ENCODE assay signal across 22 cellular contexts in the genomic region with DNA sequence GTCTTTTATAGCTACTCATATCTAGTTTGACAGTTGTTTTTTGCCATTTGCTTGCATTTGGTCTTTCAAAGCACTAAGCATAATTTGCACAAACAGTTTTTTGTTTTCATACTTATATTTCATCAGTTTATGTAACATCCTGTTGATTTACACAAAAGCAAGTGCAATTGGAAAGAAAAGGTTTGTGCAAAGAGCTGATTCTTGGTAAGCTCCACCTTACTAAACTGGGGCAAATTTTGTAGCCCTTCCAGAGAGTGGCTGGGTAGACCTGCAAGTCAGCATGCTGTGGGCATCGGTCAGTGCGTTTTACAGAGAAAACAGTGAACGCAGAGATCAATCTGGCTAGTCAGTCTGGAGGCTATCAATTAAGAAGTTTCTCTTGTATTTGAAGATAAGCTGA. TPM values are rescaled to one million over a fixed set of nuclear protein-coding genes. Genes with fewer than 3 reads are reported as not detected.
DNase-seq lines count a peak whose midpoint lies in the region; ATAC-seq and TF ChIP-seq lines count a peak whose summit lies in the region.
"Had no signal": no experiment of that assay in that cellular context is flagged by ENCODE, and none has a peak within 500 bp of the region (broad histone marks: within the 10 kb centered on the region; RNA-seq: fewer than 3 reads in every experiment).

No MANE protein-coding gene starts in this region.

- 86 to 93% methylated on average over 3 of the region's 3 CpGs for WGBS in tibial nerve, 2 donors

- no peak overlapping the region for H3K27ac Mint-ChIP-seq in activated CD8-positive, alpha-beta T cell treated with anti-CD3 and anti-CD28 coated beads, Interleukin-2, amount 10 ng/mL, durations not matched to agents 7 days and 5 days
- no peak overlapping the region for H3K27ac Mint-ChIP-seq in activated CD8-positive, alpha-beta T cell treated with anti-CD3 and anti-CD28 coated beads for 36 hours
- H3K27ac Mint-ChIP-seq in CD4-positive, alpha-beta memory T cell, result peak overlapping the region; percentile 70 to 94 (median 87)
- peak overlapping the region; percentile 40 for H3K27ac Mint-ChIP-seq in activated T-helper 17 cell treated with anti-CD3 and anti-CD28 coated beads, Interleukin-2, amount 50 U/mL, for 72 hours
- H3K27ac Mint-ChIP-seq: B cell had no signal

- H3K4me1 ChIP-seq in CD4-positive, alpha-beta memory T cell (ENCODE audit: insufficient read depth, low read length), result peaks cover 49% of the 10 kb centered on the region
- H3K4me1 ChIP-seq in tibial nerve, result peaks cover 0 to 8% (median 0%) of the 10 kb centered on the region in 4 donors
- H3K4me1 ChIP-seq: A549 had no signal

- H3K36me3 Mint-ChIP-seq in activated CD8-positive, alpha-beta T cell treated with anti-CD3 and anti-CD28 coated beads, Interleukin-2, amount 10 ng/mL, durations not matched to agents 7 days and 5 days (ENCODE audit: low read depth), result no peaks in the 10 kb centered on the region
- no peaks in the 10 kb centered on the region for H3K36me3 Mint-ChIP-seq in activated CD8-positive, alpha-beta T cell treated with anti-CD3 and anti-CD28 coated beads for 36 hours (ENCODE audit: low read depth)
- H3K36me3 Mint-ChIP-seq in CD4-positive, alpha-beta memory T cell, result peaks cover 0 to 9% of the 10 kb centered on the region in 2 donors
- no peaks in the 10 kb centered on the region for H3K36me3 Mint-ChIP-seq in activated T-helper 17 cell treated with anti-CD3 and anti-CD28 coated beads, Interleukin-2, amount 50 U/mL, for 72 hours (ENCODE audit: low read depth)

- H3K4me3 ChIP-seq in CD4-positive, alpha-beta memory T cell (ENCODE audit: low read length in 2 of 2), result no peak overlapping the region
- no peak overlapping the region for H3K4me3 ChIP-seq in tibial nerve
- H3K4me3 ChIP-seq: A549 had no signal

- no peak for TF ChIP-seq POLR2A in tibial nerve (IDR thresholded peaks at IDR 0.05)

- H3K27me3 Mint-ChIP-seq in activated CD8-positive, alpha-beta T cell treated with anti-CD3 and anti-CD28 coated beads, Interleukin-2, amount 10 ng/mL, durations not matched to agents 7 days and 5 days (ENCODE audit: low read depth), result no peaks in the 10 kb centered on the region
- H3K27me3 Mint-ChIP-seq in activated CD8-positive, alpha-beta T cell treated with anti-CD3 and anti-CD28 coated beads for 36 hours, result no peaks in the 10 kb centered on the region
- H3K27me3 Mint-ChIP-seq in CD4-positive, alpha-beta memory T cell, result no peaks in the 10 kb centered on the region
- H3K27me3 Mint-ChIP-seq in activated T-helper 17 cell treated with anti-CD3 and anti-CD28 coated beads, Interleukin-2, amount 50 U/mL, for 72 hours, result no peaks in the 10 kb centered on the region
- H3K27me3 Mint-ChIP-seq: B cell had no signal

- H3K9me3 ChIP-seq in CD4-positive, alpha-beta memory T cell (ENCODE audit: control insufficient read depth in 1 of 2, low read length in 2 of 2), result no peaks in the 10 kb centered on the region
- no peaks in the 10 kb centered on the region for H3K9me3 ChIP-seq in tibial nerve
- H3K9me3 ChIP-seq: A549 had no signal

- POLR2A ChIA-PET in activated CD8-positive, alpha-beta T cell treated with anti-CD3 and anti-CD28 coated beads, Interleukin-2, amount 10 ng/mL, durations not matched to agents 7 days and 5 days (lab: Charles Lee), result interaction anchor here (1.0 kb wide), 1 partner anchor 35 kb away, joined by 3 read pairs; no protein-coding TSS in a partner anchor
- POLR2A ChIA-PET in activated CD8-positive, alpha-beta T cell treated with anti-CD3 and anti-CD28 coated beads for 36 hours (lab: Charles Lee), result interaction anchor here (0.8 to 2.0 kb wide), 2 partner anchors 30 to 80 kb away, joined by 3 to 4 read pairs; no protein-coding TSS in a partner anchor
- POLR2A ChIA-PET in CD4-positive, alpha-beta memory T cell (lab: Charles Lee; ENCODE audit: partially characterized antibody), result interaction anchor here (0.7 to 5.1 kb wide), 14 partner anchors 10 to 140 kb away, joined by 3 to 54 read pairs (median 5); partner anchors contain the start of genes CITED2 and TXLNB

- TF ChIP-seq CTCF in activated CD8-positive, alpha-beta T cell treated with anti-CD3 and anti-CD28 coated beads for 36 hours (IDR thresholded peaks at IDR 0.05), result no peak
- TF ChIP-seq CTCF in tibial nerve (IDR thresholded peaks at IDR 0.05), result no peak

- ATAC-seq in activated CD8-positive, alpha-beta T cell treated with anti-CD3 and anti-CD28 coated beads, Interleukin-2, amount 10 ng/mL, durations not matched to agents 7 days and 5 days, result no peak
- ATAC-seq in activated CD8-positive, alpha-beta T cell treated with anti-CD3 and anti-CD28 coated beads for 36 hours, result no peak
- no peak for ATAC-seq in activated T-helper 17 cell treated with anti-CD3 and anti-CD28 coated beads, Interleukin-2, amount 50 U/mL, for 72 hours (replicated peaks)
- ATAC-seq: A549 had no signal

- CTCF ChIA-PET in activated CD8-positive, alpha-beta T cell treated with anti-CD3 and anti-CD28 coated beads, Interleukin-2, amount 10 ng/mL, durations not matched to agents 7 days and 5 days (lab: Charles Lee), result interaction anchor here (0.7 to 2.2 kb wide), 13 partner anchors 8 to 133 kb away, joined by 3 to 7 read pairs (median 4); partner anchors contain the start of gene TXLNB
- CTCF ChIA-PET in activated CD8-positive, alpha-beta T cell treated with anti-CD3 and anti-CD28 coated beads for 36 hours (lab: Charles Lee), result interaction anchor here (0.8 to 2.9 kb wide), 9 partner anchors 12 to 132 kb away, joined by 3 to 16 read pairs (median 4); no protein-coding TSS in a partner anchor
- CTCF ChIA-PET in CD4-positive, alpha-beta memory T cell (lab: Charles Lee; ENCODE audit: partially characterized antibody), result interaction anchor here (0.6 to 5.9 kb wide), 20 partner anchors 8 to 441 kb away, joined by 3 to 41 read pairs (median 4); partner anchors contain the start of gene TXLNB

- no peaks in the 10 kb centered on the region for H3K9me3 Mint-ChIP-seq in activated CD8-positive, alpha-beta T cell treated with anti-CD3 and anti-CD28 coated beads, Interleukin-2, amount 10 ng/mL, durations not matched to agents 7 days and 5 days (ENCODE audit: insufficient read depth)
- no peaks in the 10 kb centered on the region for H3K9me3 Mint-ChIP-seq in activated CD8-positive, alpha-beta T cell treated with anti-CD3 and anti-CD28 coated beads for 36 hours
- H3K9me3 Mint-ChIP-seq in CD4-positive, alpha-beta memory T cell, result no peaks in the 10 kb centered on the region
- H3K9me3 Mint-ChIP-seq in activated T-helper 17 cell treated with anti-CD3 and anti-CD28 coated beads, Interleukin-2, amount 50 U/mL, for 72 hours, result peaks cover 4% of the 10 kb centered on the region

- H3K27ac ChIP-seq in CD4-positive, alpha-beta memory T cell (ENCODE audit: low read depth, low read length), result peak overlapping the region; percentile 28
- no peak overlapping the region for H3K27ac ChIP-seq in tibial nerve
- H3K27ac ChIP-seq: A549, HL-60 had no signal

- no peak for TF ChIP-seq EP300 in tibial nerve (IDR thresholded peaks at IDR 0.05)

- H3K27me3 ChIP-seq in CD4-positive, alpha-beta memory T cell (ENCODE audit: insufficient read depth, low read length), result no peaks in the 10 kb centered on the region
- no peaks in the 10 kb centered on the region for H3K27me3 ChIP-seq in tibial nerve

- H3K4me3 Mint-ChIP-seq in activated CD8-positive, alpha-beta T cell treated with anti-CD3 and anti-CD28 coated beads, Interleukin-2, amount 10 ng/mL, durations not matched to agents 7 days and 5 days, result no peak overlapping the region
- no peak overlapping the region for H3K4me3 Mint-ChIP-seq in activated CD8-positive, alpha-beta T cell treated with anti-CD3 and anti-CD28 coated beads for 36 hours
- H3K4me3 Mint-ChIP-seq in CD4-positive, alpha-beta memory T cell, result peak overlapping the region in 7 of 8 donors; percentile 18 to 63 (median 39)
- H3K4me3 Mint-ChIP-seq in activated T-helper 17 cell treated with anti-CD3 and anti-CD28 coated beads, Interleukin-2, amount 50 U/mL, for 72 hours, result peak overlapping the region; percentile 40
- H3K4me3 Mint-ChIP-seq: B cell had no signal

- H3K4me1 Mint-ChIP-seq in activated CD8-positive, alpha-beta T cell treated with anti-CD3 and anti-CD28 coated beads, Interleukin-2, amount 10 ng/mL, durations not matched to agents 7 days and 5 days (ENCODE audit: low read depth), result peaks cover 4% of the 10 kb centered on the region
- peaks cover 17% of the 10 kb centered on the region for H3K4me1 Mint-ChIP-seq in activated CD8-positive, alpha-beta T cell treated with anti-CD3 and anti-CD28 coated beads for 36 hours (ENCODE audit: low read depth)
- H3K4me1 Mint-ChIP-seq in CD4-positive, alpha-beta memory T cell, result peaks cover 42 to 57% (median 43%) of the 10 kb centered on the region in 4 donors
- H3K4me1 Mint-ChIP-seq in activated T-helper 17 cell treated with anti-CD3 and anti-CD28 coated beads, Interleukin-2, amount 50 U/mL, for 72 hours, result peaks cover 30% of the 10 kb centered on the region

- peak; percentile 16 for DNase-seq in activated CD8-positive, alpha-beta T cell treated with anti-CD3 and anti-CD28 coated beads, Interleukin-2, amount 10 ng/mL, durations not matched to agents 7 days and 5 days
- DNase-seq in activated CD8-positive, alpha-beta T cell treated with anti-CD3 and anti-CD28 coated beads for 36 hours, result no peak
- DNase-seq in CD4-positive, alpha-beta memory T cell, result peak in 3 of 5 donors; percentile 17 to 30 (median 27)
- DNase-seq in T1000 (lab: John Stamatoyannopoulos, UW) (no peak), RPMI8226 (no peak), tibial nerve (ENCODE audit: low spot score in 2 of 2) (no peak)
- DNase-seq: GDM1, GOT3, HCEC 1CT, KBM-7, NCI-H1092, NCI-H1436, NCI-H187 treated with DMSO at 0.1 percent for 48 hours, NCI-H2107, NCI-H446 treated with DMSO at 0.1 percent for 48 hours, NCI-H526 treated with DMSO at 0.1 percent for 48 hours, SHP77 had no signal

- intact Hi-C loops in activated CD8-positive, alpha-beta T cell treated with anti-CD3 and anti-CD28 coated beads for 36 hours (cut with micrococcal nuclease), result no loop called here
- intact Hi-C loops in CD4-positive, alpha-beta memory T cell (cut with micrococcal nuclease), result no loop called here

- no peaks in the 10 kb centered on the region for H3K36me3 ChIP-seq in CD4-positive, alpha-beta memory T cell (ENCODE audit: insufficient read depth, low read length)
- H3K36me3 ChIP-seq in tibial nerve, result no peaks in the 10 kb centered on the region

RNA-seq across cellular contexts. Expression of gene TXLNB, which starts 34.5 kb away (rescaled TPM):
- total RNA-seq in activated CD8-positive, alpha-beta T cell treated with anti-CD3 and anti-CD28 coated beads, Interleukin-2, amount 10 ng/mL, durations not matched to agents 7 days and 5 days, result under 1 TPM; 0.37 to 0.65 TPM
- total RNA-seq in activated CD8-positive, alpha-beta T cell treated with anti-CD3 and anti-CD28 coated beads for 36 hours, result under 1 TPM; 0.11 to 0.22 TPM
- total RNA-seq in CD4-positive, alpha-beta memory T cell, result 1 to 10 TPM; 1.4 to 1.6 TPM
- under 1 TPM in 1 of 2 donors, not detected in 1; 0.78 TPM for polyA plus RNA-seq in CD4-positive, alpha-beta memory T cell
- under 1 TPM; 0.24 to 0.37 TPM for total RNA-seq in activated T-helper 17 cell treated with anti-CD3 and anti-CD28 coated beads, Interleukin-2, amount 50 U/mL, for 72 hours
- total RNA-seq in tibial nerve, result under 1 TPM; under 0.01 to 0.63 (median 0.26) TPM
- total RNA-seq: HT-29 had no signal
- polyA plus RNA-seq: A549 had no signal

Comparison
In these comparisons a context has a peak if more than half of its experiments do, and no peak if none do; other contexts are left out.
1. DNase-seq: peak in activated CD8-positive, alpha-beta T cell treated with anti-CD3 and anti-CD28 coated beads, Interleukin-2, amount 10 ng/mL, durations not matched to agents 7 days and 5 days (single experiment) and CD4-positive, alpha-beta memory T cell (3 of 5); none in activated CD8-positive, alpha-beta T cell treated with anti-CD3 and anti-CD28 coated beads for 36 hours (single experiment), T1000 (single experiment), RPMI8226 (single experiment) and tibial nerve (0 of 2).
2. H3K27ac Mint-ChIP-seq: peak in CD4-positive, alpha-beta memory T cell (7 of 7) and activated T-helper 17 cell treated with anti-CD3 and anti-CD28 coated beads, Interleukin-2, amount 50 U/mL, for 72 hours (single experiment); none in activated CD8-positive, alpha-beta T cell treated with anti-CD3 and anti-CD28 coated beads, Interleukin-2, amount 10 ng/mL, durations not matched to agents 7 days and 5 days (single experiment) and activated CD8-positive, alpha-beta T cell treated with anti-CD3 and anti-CD28 coated beads for 36 hours (single experiment).
3. H3K4me3 Mint-ChIP-seq: peak in CD4-positive, alpha-beta memory T cell (7 of 8) and activated T-helper 17 cell treated with anti-CD3 and anti-CD28 coated beads, Interleukin-2, amount 50 U/mL, for 72 hours (single experiment); none in activated CD8-positive, alpha-beta T cell treated with anti-CD3 and anti-CD28 coated beads, Interleukin-2, amount 10 ng/mL, durations not matched to agents 7 days and 5 days (single experiment) and activated CD8-positive, alpha-beta T cell treated with anti-CD3 and anti-CD28 coated beads for 36 hours (single experiment).